Comparison of ENCODE assay signal across 8 cellular contexts in genomic region chr3:186514296-186515002, GRCh38. TPM values are rescaled to one million over a fixed set of nuclear protein-coding genes. Genes with fewer than 3 reads are reported as not detected.
DNase-seq lines count a peak whose midpoint lies in the region; ATAC-seq and TF ChIP-seq lines count a peak whose summit lies in the region.

No MANE protein-coding gene starts in this region.

- H3K9me3 ChIP-seq in BLaER1 treated with 17β-estradiol and CSF1 and Interleukin-3, amounts not matched to agents 10 nM and 100 nM (replicated peaks in 1 of 11): peaks cover 12 to 20% (median 14%) of the 10 kb centered on the region in 11 experiments
- no peaks in the 10 kb centered on the region for H3K9me3 ChIP-seq in WERI-Rb-1 (ENCODE audit: severe bottlenecking)

- no peaks in the 10 kb centered on the region for H3K27me3 ChIP-seq in BLaER1 treated with 17β-estradiol and CSF1 and Interleukin-3, amounts not matched to agents 10 nM and 100 nM
- no peaks in the 10 kb centered on the region; the same call in 1 of the 2 replicates for H3K27me3 ChIP-seq in H7 (ENCODE audit: control insufficient read depth, insufficient read depth, low read length)
- H3K27me3 ChIP-seq in WERI-Rb-1 (ENCODE audit: insufficient read depth, low read depth, severe bottlenecking): no peaks in the 10 kb centered on the region

- H3K36me3 ChIP-seq in BLaER1 treated with 17β-estradiol and CSF1 and Interleukin-3, amounts not matched to agents 10 nM and 100 nM: no peaks in the 10 kb centered on the region; a peak in 1 of 22 replicates
- H3K36me3 ChIP-seq in H7 (replicated peaks; ENCODE audit: control insufficient read depth, insufficient read depth, low read length) (no peaks in the 10 kb centered on the region), WERI-Rb-1 (no peaks in the 10 kb centered on the region)

- peaks cover 15 to 52% (median 34%) of the 10 kb centered on the region in 10 experiments for H3K4me1 ChIP-seq in BLaER1 treated with 17β-estradiol and CSF1 and Interleukin-3, amounts not matched to agents 10 nM and 100 nM

- H3K4me3 ChIP-seq in BLaER1 treated with 17β-estradiol and CSF1 and Interleukin-3, amounts not matched to agents 10 nM and 100 nM: no peak overlapping the region
- H3K4me3 ChIP-seq in H7 (ENCODE audit: insufficient read depth, low read depth, low read length) (no peak overlapping the region), WERI-Rb-1 (ENCODE audit: low read depth, low read length) (no peak overlapping the region)

- H3K9ac ChIP-seq in BLaER1 treated with 17β-estradiol and CSF1 and Interleukin-3, amounts not matched to agents 10 nM and 100 nM: no peak overlapping the region

- TF ChIP-seq CTCF in WERI-Rb-1 (IDR thresholded peaks at IDR 0.05; ENCODE audit: low read depth, low read length): peak; percentile 61

- no peak overlapping the region; a peak in 1 of 22 replicates for H3K27ac ChIP-seq in BLaER1 treated with 17β-estradiol and CSF1 and Interleukin-3, amounts not matched to agents 10 nM and 100 nM
- H3K27ac ChIP-seq in WERI-Rb-1: no peak overlapping the region

- DNase-seq in H7 (peak; percentile 39), WERI-Rb-1 (peak; percentile 29), left lobe of liver (ENCODE audit: low spot score) (no peak), NCI-H1105 (lab: John Stamatoyannopoulos, UW) (no peak)
- DNase-seq in NK-92 treated with Interleukin-12 subunit alpha and Interleukin-12 subunit beta, amount 100 ng/mL, for 24 hours (lab: John Stamatoyannopoulos, UW): no peak
- no peak for DNase-seq in stimulated activated CD8-positive, alpha-beta memory T cell treated with anti-CD3 and anti-CD28 coated beads, Interleukin-4, amount 100 ng/mL, for 48 hours

- ATAC-seq in left lobe of liver: peak; percentile 36
- ATAC-seq in HG02840 (IDR thresholded peaks at IDR 0.05; ENCODE audit: low FRiP score, unreplicated experiment): no peak

- H4K20me1 ChIP-seq in BLaER1 treated with 17β-estradiol and CSF1 and Interleukin-3, amounts not matched to agents 10 nM and 100 nM: no peaks in the 10 kb centered on the region

- H3K4me2 ChIP-seq in BLaER1 treated with 17β-estradiol and CSF1 and Interleukin-3, amounts not matched to agents 10 nM and 100 nM: peak overlapping the region in 10 of 11 experiments; percentile 4 to 80 (median 70); a peak in 18 of 22 replicates

RNA-seq across cellular contexts. Expression of gene CRYGS, which starts 29.7 kb away (rescaled TPM):
- 0.81 and 1.8 TPM in 2 replicates for total RNA-seq in H7 (2014; rRNA removed; shearing (Covaris generic))
- total RNA-seq in left lobe of liver: 2.6 TPM

RNA-seq across cellular contexts. Expression of gene TBCCD1, which starts 52.7 kb away (rescaled TPM):
- total RNA-seq in H7 (2014; rRNA removed; shearing (Covaris generic)): 15.2 and 19.6 TPM in 2 replicates
- 6.4 TPM for total RNA-seq in left lobe of liver

RNA-seq across cellular contexts. Expression of gene DNAJB11, which starts 56.1 kb away (rescaled TPM):
- total RNA-seq in H7 (2014; rRNA removed; shearing (Covaris generic)): 54.7 and 55.1 TPM in 2 replicates
- total RNA-seq in left lobe of liver: 35.3 TPM

Comparison
In these comparisons a context has a peak if more than half of its experiments do, and no peak if none do; other contexts are left out.
1. DNase-seq: peak in H7 (single experiment) and WERI-Rb-1 (single experiment); none in left lobe of liver (single experiment), NK-92 treated with Interleukin-12 subunit alpha and Interleukin-12 subunit beta, amount 100 ng/mL, for 24 hours (single experiment), NCI-H1105 (single experiment) and stimulated activated CD8-positive, alpha-beta memory T cell treated with anti-CD3 and anti-CD28 coated beads, Interleukin-4, amount 100 ng/mL, for 48 hours (single experiment).